Comparison of ENCODE assay signal across 8 cellular contexts in genomic region chr9:14313951-14314423, GRCh38. TPM values are rescaled to one million over a fixed set of nuclear protein-coding genes. Genes with fewer than 3 reads are reported as not detected.
DNase-seq lines count a peak whose midpoint lies in the region; ATAC-seq, FAIRE-seq and TF ChIP-seq lines count a peak whose summit lies in the region.

Gene NFIB (minus strand): TSS chr9:14314141. CDS start chr9:14313511, 630 bp downstream.

- H3K4me2 ChIP-seq in A549 (peak within 1 kb of the TSS; percentile 71), mesenchymal stem cell (ENCODE audit: low read length, poor library complexity, severe bottlenecking) (peak within 1 kb of the TSS; percentile 91)

- peak within 1 kb of the TSS; percentile 54 for H4K8ac ChIP-seq in mesenchymal stem cell (ENCODE audit: low read length)

- no peak for TF ChIP-seq CTCF in A549 (IDR thresholded peaks at IDR 0.05)
- no peak for TF ChIP-seq CTCF in endodermal cell (conservative IDR thresholded peaks at IDR 0.05)
- no peak for TF ChIP-seq CTCF in thyroid gland (IDR thresholded peaks at IDR 0.05)

- H3K9ac ChIP-seq in endodermal cell (ENCODE audit: extremely low read depth, low read length, poor library complexity, severe bottlenecking) (peak within 1 kb of the TSS; percentile 50), mesenchymal stem cell (ENCODE audit: low read length) (peak within 1 kb of the TSS; percentile 99)

- TF ChIP-seq EP300 in A549 (IDR thresholded peaks at IDR 0.05), result no peak

- POLR2A ChIA-PET in A549 (lab: Yijun Ruan, JAX), result interaction anchor here (0.6 to 1.2 kb wide), 16 partner anchors 10 to 302 kb away, joined by 3 to 15 read pairs (median 4); no protein-coding TSS in a partner anchor

- peak within 1 kb of the TSS; percentile 93 for H3K27ac Mint-ChIP-seq in endodermal cell

- H3K27ac ChIP-seq in A549 (peak within 1 kb of the TSS; percentile 94 to 99), SJCRH30 (peak within 1 kb of the TSS; percentile 96), endodermal cell (ENCODE audit: low read depth, low read length) (peak within 1 kb of the TSS; percentile 84), mesenchymal stem cell (ENCODE audit: low read length, poor library complexity, severe bottlenecking) (peak within 1 kb of the TSS; percentile 99), thyroid gland (peak within 1 kb of the TSS; percentile 98 to 100 (median 98))

- H3K18ac ChIP-seq in mesenchymal stem cell (ENCODE audit: low read depth in 1 of 2, low read length in 2 of 2), result peak within 1 kb of the TSS; percentile 78 to 79

- H2BK12ac ChIP-seq in mesenchymal stem cell (ENCODE audit: low read length in 2 of 2), result peak within 1 kb of the TSS; percentile 11 to 72

- peak within 1 kb of the TSS; percentile 85 for H2AFZ ChIP-seq in mesenchymal stem cell (ENCODE audit: low read depth, low read length)

- peak within 1 kb of the TSS; percentile 97 for H2BK5ac ChIP-seq in mesenchymal stem cell (ENCODE audit: low read depth, low read length, poor library complexity, severe bottlenecking)

- intact Hi-C loops in thyroid gland (cut with DNase I), result loop anchor here (5.0 to 10.0 kb wide), 3 partner anchors 33 to 289 kb away; no protein-coding TSS in a partner anchor

- WGBS in A549 (ENCODE audit: missing lambda C conversion rate), result 0% methylated on average over 13 of the region's 63 CpGs
- WGBS in endodermal cell (ENCODE audit: insufficient coverage in 1 of 2, insufficient read length in 1 of 2), 2 experiments, result 0% methylated on average over 17 to 54 of the region's 63 CpGs
- WGBS in mesenchymal stem cell, result under 1% methylated on average over 44 of the region's 63 CpGs
- WGBS in thyroid gland, 2 donors, result 0 to 1% methylated on average over 23 to 26 of the region's 63 CpGs

- CTCF ChIA-PET in A549 (lab: Yijun Ruan, JAX), result interaction anchor here (0.6 to 1.6 kb wide), 3 partner anchors 19 to 40 kb away, joined by 3 to 4 read pairs (median 3); no protein-coding TSS in a partner anchor

- H3K27me3 Mint-ChIP-seq in endodermal cell (ENCODE audit: insufficient read depth), result peaks cover 60% of the 10 kb centered on the region

- H3K4ac ChIP-seq in mesenchymal stem cell (ENCODE audit: low read depth in 1 of 2, low read length in 2 of 2), result peak within 1 kb of the TSS; percentile 31 to 51

- peak within 1 kb of the TSS; percentile 82 for H3K4me3 Mint-ChIP-seq in endodermal cell

- no peaks in the 10 kb centered on the region for H3K36me3 Mint-ChIP-seq in endodermal cell (ENCODE audit: low read depth)

- FAIRE-seq in A549 (lab: Jason Lieb, UNC), result no peak

- H4K91ac ChIP-seq in mesenchymal stem cell (ENCODE audit: low read length), result peak within 1 kb of the TSS; percentile 68

- no peaks in the 10 kb centered on the region for H3K9me3 Mint-ChIP-seq in endodermal cell

- H3K14ac ChIP-seq in mesenchymal stem cell (ENCODE audit: low read length in 2 of 2), result peak within 1 kb of the TSS; percentile 36 to 88

- H3K4me1 Mint-ChIP-seq in endodermal cell, result peaks cover 28% of the 10 kb centered on the region

- H3K23ac ChIP-seq in mesenchymal stem cell (ENCODE audit: low read length in 2 of 2), result peak within 1 kb of the TSS in 1 of 2 experiments; percentile 52

- H3K4me1 ChIP-seq in A549 (peaks cover 48% of the 10 kb centered on the region), SJCRH30 (peaks cover 23% of the 10 kb centered on the region), endodermal cell (ENCODE audit: control insufficient read depth, insufficient read depth, low read length) (peaks cover 12% of the 10 kb centered on the region), mesenchymal stem cell (ENCODE audit: control insufficient read depth, insufficient read depth, low read depth, low read length) (peaks cover 2% of the 10 kb centered on the region), thyroid gland (peaks cover 11 to 30% of the 10 kb centered on the region in 2 donors)

- no peaks in the 10 kb centered on the region for H3K79me1 ChIP-seq in mesenchymal stem cell (replicated peaks; ENCODE audit: low read length, poor library complexity, severe bottlenecking)

- peak; percentile 7 to 35 for ATAC-seq in A549

- H3K27me3 ChIP-seq in SJCRH30 (no peaks in the 10 kb centered on the region), endodermal cell (ENCODE audit: control insufficient read depth, insufficient read depth, low read length, poor library complexity, severe bottlenecking) (peaks cover 52% of the 10 kb centered on the region), mesenchymal stem cell (ENCODE audit: control insufficient read depth in 1 of 2, insufficient read depth in 1 of 2, low read length in 2 of 2) (no peaks in the 10 kb centered on the region), thyroid gland (no peaks in the 10 kb centered on the region)

- no peaks in the 10 kb centered on the region for H3K9me3 ChIP-seq in A549
- no peaks in the 10 kb centered on the region for H3K9me3 ChIP-seq in SJCRH30 (replicated peaks)
- no peaks in the 10 kb centered on the region for H3K9me3 ChIP-seq in endodermal cell (ENCODE audit: control insufficient read depth, low read length)
- H3K9me3 ChIP-seq in mesenchymal stem cell (ENCODE audit: control insufficient read depth, low read length), result no peaks in the 10 kb centered on the region
- H3K9me3 ChIP-seq in thyroid gland, result no peaks in the 10 kb centered on the region

- H3K4me3 ChIP-seq in A549, result peak within 1 kb of the TSS; percentile 68
- H3K4me3 ChIP-seq in SJCRH30, result peak within 1 kb of the TSS; percentile 79
- peak within 1 kb of the TSS; percentile 85 for H3K4me3 ChIP-seq in endodermal cell (ENCODE audit: low read length)
- peak within 1 kb of the TSS; percentile 77 to 98 for H3K4me3 ChIP-seq in mesenchymal stem cell (ENCODE audit: insufficient read depth in 1 of 2, low read depth in 1 of 2, low read length in 2 of 2)
- H3K4me3 ChIP-seq in thyroid gland (replicated peaks in 1 of 3), result peak within 1 kb of the TSS; percentile 72 to 85 (median 76)

- TF ChIP-seq RAD21 in A549 (conservative IDR thresholded peaks at IDR 0.05 in 1 of 2, IDR thresholded peaks at IDR 0.05 in 1 of 2), result peak in 1 of 2 experiments; percentile 7; a peak in 1 of 5 replicates

- DNase-seq in A549 (ENCODE audit: low read depth in 1 of 2, low spot score in 1 of 2) (peak; percentile 18 to 74), SJCRH30 (peak; percentile 82), endodermal cell (no peak), mesenchymal stem cell (peak; percentile 46), thyroid gland (peak; percentile 55 to 58), UCSD-AML1 (lab: John Stamatoyannopoulos, UW; ENCODE audit: unreplicated experiment) (no peak), midbrain (lab: John Stamatoyannopoulos, UW) (no peak)

- H2BK15ac ChIP-seq in mesenchymal stem cell (ENCODE audit: low read depth, poor library complexity, severe bottlenecking), result peak within 1 kb of the TSS; percentile 83

- in situ Hi-C loops in GM18951 (cut with MboI; ENCODE audit: low sequenced_read_pairs, unreplicated experiment), result no loop called here

- peak; percentile 57 for TF ChIP-seq POLR2A in A549 (IDR thresholded peaks at IDR 0.05; ENCODE audit: low read length)
- peak; percentile 47 for TF ChIP-seq POLR2A in GM18951 (IDR thresholded peaks at IDR 0.05; ENCODE audit: extremely low read depth, insufficient read depth, insufficient read length)
- TF ChIP-seq POLR2A in thyroid gland (IDR thresholded peaks at IDR 0.05), result no peak

- no peaks in the 10 kb centered on the region for H3K36me3 ChIP-seq in SJCRH30
- H3K36me3 ChIP-seq in endodermal cell (ENCODE audit: control insufficient read depth, insufficient read depth, low read length), result no peaks in the 10 kb centered on the region
- H3K36me3 ChIP-seq in mesenchymal stem cell (ENCODE audit: control insufficient read depth in 1 of 2, insufficient read depth in 2 of 2, low read depth in 1 of 2, low read length in 2 of 2), result no peaks in the 10 kb centered on the region
- no peaks in the 10 kb centered on the region for H3K36me3 ChIP-seq in thyroid gland

- H2BK120ac ChIP-seq in mesenchymal stem cell (ENCODE audit: low read depth, low read length), result peak within 1 kb of the TSS; percentile 79

- no peak within 1 kb of the TSS for H2AK5ac ChIP-seq in mesenchymal stem cell (ENCODE audit: low read length, severe bottlenecking)

TF ChIP-seq in A549, 52 proteins besides CTCF, POLR2A, EP300 and RAD21:
- TF ChIP-seq POLR2AphosphoS2 (conservative IDR thresholded peaks at IDR 0.05; ENCODE audit: low read length) (no peak), EHMT2 (IDR thresholded peaks at IDR 0.05; ENCODE audit: low read depth) (no peak), JUN (IDR thresholded peaks at IDR 0.05) (peak in 1 of 2 experiments; percentile 69; a peak in 2 of 5 replicates), MAX (IDR thresholded peaks at IDR 0.05) (peak; percentile 63), NR3C1 (IDR thresholded peaks at IDR 0.05) (no peak), USF2 (IDR thresholded peaks at IDR 0.05) (no peak), MAZ (IDR thresholded peaks at IDR 0.05; ENCODE audit: borderline replicate concordance, low read depth, low read length) (no peak)
TF ChIP-seq in A549: peak in this region for 2.

RNA-seq across cellular contexts. Expression of gene NFIB, which starts in this region (rescaled TPM):
- polyA plus RNA-seq in A549 (2011; rRNA removed) (21.7 and 27.1 TPM in 2 replicates), A549 (2017; fragmentation: RNase III; extraction: RNeasy Plus Mini Kit Qiagen cat#74134 plus additional on column Dnase treatment) (10.7 to 13.2 TPM (median 12.0 TPM) in 3 replicates)
- polyA plus RNA-seq in A549 (2012; cell fraction: cytosol; rRNA removed), result 7.4 and 8.2 TPM in 2 replicates
- 7.4 and 11.4 TPM in 2 replicates for polyA plus RNA-seq in A549 (2012; cell fraction: nucleus; rRNA removed)
- polyA minus RNA-seq in A549 (2011; rRNA and poly(A)+ RNA removed), result 59.3 and 63.6 TPM in 2 replicates
- 44.7 and 48.1 TPM in 2 replicates for total RNA-seq in SJCRH30 (2014; rRNA removed; shearing (Covaris generic))
- total RNA-seq in endodermal cell (10 to 100 TPM in 1 of 2 donors, 1 to 10 TPM in 1; 5.3 to 14.1 TPM), thyroid gland (100 to 1,000 TPM in 3 of 4 donors, 10 to 100 TPM in 1; 57.9 to 144 (median 125) TPM)
- 5.5 TPM for polyA plus RNA-seq in endodermal cell (2013, experiment 1 of 2)
- 6.1 TPM for polyA plus RNA-seq in endodermal cell (2013, experiment 2 of 2)
- polyA plus RNA-seq in mesenchymal stem cell (2013, experiment 1 of 2), result 1.2 TPM
- polyA plus RNA-seq in mesenchymal stem cell (2013, experiment 2 of 2), result 0.78 TPM

Comparison
In these comparisons a context has a peak if more than half of its experiments do, and no peak if none do; other contexts are left out.
1. DNase-seq: peak in A549 (2 of 2), SJCRH30 (2 of 2), mesenchymal stem cell (single experiment) and thyroid gland (2 of 2); none in endodermal cell (single experiment), UCSD-AML1 (single experiment) and midbrain (single experiment).
2. POLR2A ChIP-seq: peak in A549 (single experiment) and GM18951 (single experiment); none in thyroid gland (0 of 2).
3. Peak in every context shown above with its lines, with median percentiles within 50 percentile points of each other: H3K27ac ChIP-seq and H3K4me3 ChIP-seq.